Comparison of ENCODE assay signal across 1 cellular context in genomic region chr1:98766241-98766640, GRCh38.
TF ChIP-seq lines count a peak whose summit lies in the region.

No MANE protein-coding gene starts in this region.

TF ChIP-seq in WTC11, 78 proteins besides CTCF, POLR2A, EP300 and RAD21 (continued from another document):
- TF ChIP-seq E2F5 (CRISPR knock-in tag; IDR thresholded peaks at IDR 0.05): no peak
- no peak for TF ChIP-seq USF2 (CRISPR knock-in tag; IDR thresholded peaks at IDR 0.05)
- no peak for TF ChIP-seq ZNF263 (CRISPR knock-in tag; IDR thresholded peaks at IDR 0.05; ENCODE audit: low read depth)
- no peak for TF ChIP-seq RELA (CRISPR knock-in tag; IDR thresholded peaks at IDR 0.05; ENCODE audit: borderline replicate concordance)
- no peak for TF ChIP-seq CREB1 (CRISPR knock-in tag; IDR thresholded peaks at IDR 0.05)
- TF ChIP-seq ZNF671 (CRISPR knock-in tag; IDR thresholded peaks at IDR 0.05): no peak
- no peak for TF ChIP-seq FOXJ3 (CRISPR knock-in tag; IDR thresholded peaks at IDR 0.05; ENCODE audit: borderline replicate concordance)
TF ChIP-seq in WTC11: peak in this region for 0.
